Comparison of ENCODE assay signal across 8 cellular contexts in the genomic region with DNA sequence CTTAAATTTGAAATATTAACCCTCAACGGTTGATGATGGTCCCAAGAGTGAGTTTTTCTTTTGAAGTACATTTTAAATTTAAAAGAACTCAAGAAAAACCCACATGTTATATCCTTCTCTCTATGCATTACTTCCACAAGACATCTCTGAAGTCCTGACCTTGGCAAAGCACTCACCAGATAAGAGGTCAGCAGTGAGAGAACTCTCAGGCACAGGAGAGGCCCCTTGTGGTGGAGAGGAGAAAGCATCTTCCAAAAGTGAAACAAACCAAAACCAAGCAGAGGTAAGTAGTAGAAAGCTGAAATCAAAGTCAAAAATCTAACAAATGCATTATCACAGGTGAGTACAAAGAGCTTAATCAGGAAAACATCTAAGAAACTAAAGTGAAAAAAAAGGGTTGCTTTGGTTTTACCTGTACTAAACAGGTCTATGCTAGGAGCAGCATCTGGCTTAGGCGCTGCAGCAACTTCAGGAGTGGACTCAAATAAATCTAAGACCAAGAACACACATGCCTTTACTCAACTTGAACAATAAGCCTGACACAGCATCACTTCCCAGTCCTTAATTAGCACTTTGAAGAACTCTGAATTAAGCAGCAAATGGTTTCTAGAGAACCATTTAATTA.
DNase-seq lines count a peak whose midpoint lies in the region; ATAC-seq and TF ChIP-seq lines count a peak whose summit lies in the region.

No MANE protein-coding gene starts in this region.

- H3K4me3 ChIP-seq in coronary artery: no peak overlapping the region

- no peak for TF ChIP-seq POLR2A in erythroblast (IDR thresholded peaks at IDR 0.05; ENCODE audit: low read length)

- intact Hi-C loops in natural killer cell (cut with micrococcal nuclease): no loop called here

- DNase-seq in AG08396 (ENCODE audit: low spot score) (peak; percentile 24), NCI-H460 (ENCODE audit: extremely low read depth, low read depth) (peak; percentile 17), erythroblast (lab: John Stamatoyannopoulos, UW) (peak; percentile 14 to 24), coronary artery (ENCODE audit: low spot score) (no peak), natural killer cell (no peak)
- no peak for DNase-seq in stimulated activated CD8-positive, alpha-beta memory T cell treated with anti-CD3 and anti-CD28 coated beads, Interleukin-4, amount 100 ng/mL, for 48 hours

- H3K36me3 Mint-ChIP-seq in natural killer cell: no peaks in the 10 kb centered on the region

- peaks cover 0 to 2% of the 10 kb centered on the region in 2 donors for H3K27me3 Mint-ChIP-seq in natural killer cell (ENCODE audit: low read depth in 2 of 2)

- TF ChIP-seq CTCF in coronary artery (IDR thresholded peaks at IDR 0.05): no peak
- TF ChIP-seq CTCF in natural killer cell (IDR thresholded peaks at IDR 0.05): no peak

- H3K4me1 Mint-ChIP-seq in natural killer cell: no peaks in the 10 kb centered on the region

- no peak overlapping the region for H3K27ac ChIP-seq in coronary artery

- H3K4me3 Mint-ChIP-seq in natural killer cell: no peak overlapping the region

- peak; percentile 93 for ATAC-seq in GM18858 (IDR thresholded peaks at IDR 0.05; ENCODE audit: unreplicated experiment)
- peak; percentile 97 for ATAC-seq in HG02884 (IDR thresholded peaks at IDR 0.05; ENCODE audit: unreplicated experiment)
- ATAC-seq in natural killer cell: no peak

- no peaks in the 10 kb centered on the region for H3K9me3 Mint-ChIP-seq in natural killer cell

- H3K27ac Mint-ChIP-seq in natural killer cell: no peak overlapping the region

Comparison
In these comparisons a context has a peak if more than half of its experiments do, and no peak if none do; other contexts are left out.
1. DNase-seq: peak in AG08396 (single experiment), NCI-H460 (single experiment) and erythroblast (2 of 2); none in coronary artery (single experiment), stimulated activated CD8-positive, alpha-beta memory T cell treated with anti-CD3 and anti-CD28 coated beads, Interleukin-4, amount 100 ng/mL, for 48 hours (single experiment) and natural killer cell (single experiment).
2. ATAC-seq: peak in GM18858 (single experiment) and HG02884 (single experiment); none in natural killer cell (0 of 3).